Comparison of ENCODE assay signal across 1 cellular context in genomic region chr1:21831454-21831970, GRCh38.
TF ChIP-seq lines count a peak whose summit lies in the region.

No MANE protein-coding gene starts in this region.

TF ChIP-seq in endothelial cell of umbilical vein, 7 proteins besides CTCF, POLR2A, EP300 and RAD21 (continued from another document):
- no peak for TF ChIP-seq JUN (IDR thresholded peaks at IDR 0.05; ENCODE audit: borderline replicate concordance, insufficient read depth, insufficient read length, low read depth)
